In the genomic region with DNA sequence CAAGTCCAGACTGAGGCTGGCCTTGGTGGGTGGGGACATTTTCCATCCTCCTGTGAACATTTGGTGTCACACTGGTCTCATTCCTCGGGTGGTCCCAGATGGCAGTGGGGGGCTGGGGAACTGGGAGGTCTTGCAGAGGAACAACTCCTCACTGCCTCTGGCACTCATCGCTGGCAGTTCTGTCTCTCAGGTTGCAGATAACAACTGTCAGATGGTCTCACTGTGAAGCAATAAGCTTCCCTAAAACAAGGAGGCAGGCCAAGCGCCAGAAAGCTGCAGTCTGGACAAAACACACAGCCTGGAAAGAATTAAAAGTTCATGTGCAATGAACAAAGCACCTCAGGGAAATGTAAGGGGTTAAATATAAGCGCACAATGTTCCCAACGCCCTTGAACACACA, we compare ENCODE assay signal across 2 cellular contexts.
TF ChIP-seq lines count a peak whose summit lies in the region.

No MANE protein-coding gene starts in this region.

TF ChIP-seq in SK-N-SH, 30 proteins besides CTCF, POLR2A, EP300 and RAD21 (continued from another document):
- TF ChIP-seq SMC3 (IDR thresholded peaks at IDR 0.05; ENCODE audit: low read depth, low read length) (peak; percentile 17; the same call in 1 of the 2 replicates), GATA2 (CRISPR knock-in tag; IDR thresholded peaks at IDR 0.05) (peak; percentile 69), CHD2 (IDR thresholded peaks at IDR 0.05; ENCODE audit: low read length, partially characterized antibody) (peak; percentile 12)
- TF ChIP-seq, protein P1, sequence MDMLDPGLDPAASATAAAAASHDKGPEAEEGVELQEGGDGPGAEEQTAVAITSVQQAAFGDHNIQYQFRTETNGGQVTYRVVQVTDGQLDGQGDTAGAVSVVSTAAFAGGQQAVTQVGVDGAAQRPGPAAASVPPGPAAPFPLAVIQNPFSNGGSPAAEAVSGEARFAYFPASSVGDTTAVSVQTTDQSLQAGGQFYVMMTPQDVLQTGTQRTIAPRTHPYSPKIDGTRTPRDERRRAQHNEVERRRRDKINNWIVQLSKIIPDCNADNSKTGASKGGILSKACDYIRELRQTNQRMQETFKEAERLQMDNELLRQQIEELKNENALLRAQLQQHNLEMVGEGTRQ (IDR thresholded peaks at IDR 0.05; ENCODE audit: borderline replicate concordance, low read depth, low read length): no peak
TF ChIP-seq in SK-N-SH: peak in this region for 5.

TF ChIP-seq in HepG2, 621 proteins besides CTCF, POLR2A, EP300 and RAD21 (continued from another document):
- TF ChIP-seq, protein P2, sequence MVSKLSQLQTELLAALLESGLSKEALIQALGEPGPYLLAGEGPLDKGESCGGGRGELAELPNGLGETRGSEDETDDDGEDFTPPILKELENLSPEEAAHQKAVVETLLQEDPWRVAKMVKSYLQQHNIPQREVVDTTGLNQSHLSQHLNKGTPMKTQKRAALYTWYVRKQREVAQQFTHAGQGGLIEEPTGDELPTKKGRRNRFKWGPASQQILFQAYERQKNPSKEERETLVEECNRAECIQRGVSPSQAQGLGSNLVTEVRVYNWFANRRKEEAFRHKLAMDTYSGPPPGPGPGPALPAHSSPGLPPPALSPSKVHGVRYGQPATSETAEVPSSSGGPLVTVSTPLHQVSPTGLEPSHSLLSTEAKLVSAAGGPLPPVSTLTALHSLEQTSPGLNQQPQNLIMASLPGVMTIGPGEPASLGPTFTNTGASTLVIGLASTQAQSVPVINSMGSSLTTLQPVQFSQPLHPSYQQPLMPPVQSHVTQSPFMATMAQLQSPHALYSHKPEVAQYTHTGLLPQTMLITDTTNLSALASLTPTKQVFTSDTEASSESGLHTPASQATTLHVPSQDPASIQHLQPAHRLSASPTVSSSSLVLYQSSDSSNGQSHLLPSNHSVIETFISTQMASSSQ (IDR thresholded peaks at IDR 0.05; ENCODE audit: low read depth): no peak
- TF ChIP-seq, protein P2 (CRISPR knock-in tag; IDR thresholded peaks at IDR 0.05; ENCODE audit: borderline replicate concordance): no peak
- TF ChIP-seq EHMT2 (IDR thresholded peaks at IDR 0.05; ENCODE audit: borderline replicate concordance, low read depth, low read length): no peak
